Comparison of ENCODE assay signal across 1 cellular context in genomic region chr2:86035883-86036789, GRCh38.
TF ChIP-seq lines count a peak whose summit lies in the region.

No MANE protein-coding gene starts in this region.

TF ChIP-seq in WTC11, 78 proteins besides CTCF, POLR2A, EP300 and RAD21 (continued from another document):
- no peak for TF ChIP-seq ZNF121 (CRISPR knock-in tag; IDR thresholded peaks at IDR 0.05)
- TF ChIP-seq PRDM15 (CRISPR knock-in tag; IDR thresholded peaks at IDR 0.05), result no peak
